Comparison of ENCODE assay signal across 1 cellular context in the genomic region with DNA sequence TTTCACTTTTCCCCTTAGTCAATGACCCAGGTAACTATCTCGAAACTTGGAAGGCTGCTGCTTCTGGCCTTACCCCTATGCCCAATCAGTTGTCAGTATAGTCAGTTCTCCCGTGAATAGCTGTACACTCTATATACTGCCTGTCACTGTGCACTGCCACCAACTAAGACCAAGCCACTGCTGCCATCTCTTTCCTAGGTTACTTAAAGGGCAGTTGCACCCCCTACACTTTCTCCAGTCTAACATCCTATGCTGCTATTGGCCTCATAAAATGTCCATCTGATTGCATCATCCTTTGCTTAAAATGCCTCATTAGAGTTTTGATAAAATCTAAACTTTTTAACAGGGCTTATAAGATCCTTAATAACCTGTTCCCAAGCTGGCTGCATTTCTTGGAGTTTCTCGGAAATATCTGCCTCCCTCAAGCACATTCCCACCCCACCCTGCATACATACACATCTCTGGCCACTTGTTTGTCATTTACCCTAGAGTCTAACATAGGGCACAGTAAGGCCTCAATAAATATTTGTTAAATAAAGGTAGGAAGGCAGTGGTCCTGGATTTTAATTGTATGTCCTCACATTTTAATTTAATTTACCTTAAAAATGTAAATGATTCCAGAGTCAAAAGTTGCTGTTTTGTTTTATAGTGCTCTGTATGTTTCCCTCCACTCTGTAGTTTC.
TF ChIP-seq lines count a peak whose summit lies in the region.

No MANE protein-coding gene starts in this region.

TF ChIP-seq in HCT116, 20 proteins besides CTCF, POLR2A, EP300 and RAD21 (continued from another document):
- TF ChIP-seq ZFX (IDR thresholded peaks at IDR 0.05) (no peak), EGR1 (IDR thresholded peaks at IDR 0.05; ENCODE audit: low read depth) (no peak), CEBPB (IDR thresholded peaks at IDR 0.05; ENCODE audit: low read depth) (peak; percentile 77), JUND (IDR thresholded peaks at IDR 0.05) (no peak), CBX3 (IDR thresholded peaks at IDR 0.05; ENCODE audit: low read depth) (no peak), ZNF274 (IDR thresholded peaks at IDR 0.05; ENCODE audit: low read depth, low read length) (no peak), YY1 (IDR thresholded peaks at IDR 0.05; ENCODE audit: extremely low read depth, insufficient replicate concordance, low read depth, low read length) (no peak), EZH2 (IDR thresholded peaks at IDR 0.05) (no peak)
TF ChIP-seq in HCT116: peak in this region for 3.
